Comparison of ENCODE assay signal across 19 cellular contexts in genomic region chr21:36725793-36726386, GRCh38. TPM values are rescaled to one million over a fixed set of nuclear protein-coding genes. Genes with fewer than 3 reads are reported as not detected.
"Had no signal": no experiment of that assay in that cellular context is flagged by ENCODE, and none has a peak within 500 bp of the region (broad histone marks: within the 10 kb centered on the region; RNA-seq: fewer than 3 reads in every experiment).

No MANE protein-coding gene starts in this region.

- DNase-seq: activated B cell treated with CpG ODN at 0.5 μM for 24 hours; activated CD4-positive, alpha-beta memory T cell treated with anti-CD3 and anti-CD28 coated beads for 36 hours; activated CD4-positive, alpha-beta T cell treated with anti-CD3 and anti-CD28 coated beads for 48 hours; activated naive CD4-positive, alpha-beta T cell treated with anti-CD3 and anti-CD28 coated beads, Interleukin-2, amount 10 ng/mL, durations not matched to agents 7 days and 5 days; activated T-cell treated with anti-CD3 and anti-CD28 coated beads, Interleukin-2, amount 50 U/mL, for 48 hours; effector CD4-positive, alpha-beta T cell; foreskin keratinocyte; immature natural killer cell; pancreas; small intestine; stimulated activated CD4-positive, alpha-beta T cell treated with anti-CD3 and anti-CD28 coated beads, Interleukin-15, amount 100 ng/mL, for 24 hours; stimulated activated CD4-positive, alpha-beta T cell treated with anti-CD3 and anti-CD28 coated beads, Interleukin-2, amount 100 ng/mL, for 48 hours; stimulated activated CD8-positive, alpha-beta memory T cell treated with anti-CD3 and anti-CD28 coated beads, Interleukin-4, amount 100 ng/mL, for 48 hours; stimulated activated naive B cell treated with anti-CD40 and anti-IgM and Interleukin-4, amounts not matched to agents 10 μg/mL and 1 μg/mL and 100 μg/mL, for 72 hours; T1000 had no signal

- H3K27me3 ChIP-seq: pancreas had no signal

- FAIRE-seq: pancreas, small intestine had no signal

- H3K4me3 ChIP-seq: pancreas had no signal

- H3K4me1 ChIP-seq: foreskin keratinocyte had no signal

- H3K9me3 ChIP-seq: pancreas had no signal

- H3K36me3 ChIP-seq: pancreas had no signal

- H3K27ac ChIP-seq: foreskin keratinocyte, pancreas had no signal

RNA-seq across cellular contexts. Expression of gene SIM2, which starts 27.0 kb away (rescaled TPM):
- total RNA-seq: activated B cell treated with CpG ODN at 0.5 μM for 24 hours, cerebellum, foreskin keratinocyte, liver, mononuclear cell, right cardiac atrium had no signal
- polyA plus RNA-seq: foreskin keratinocyte, immature natural killer cell, right cardiac atrium had no signal
